In genomic region chr11:65262775-65263174, GRCh38 we compare ENCODE assay signal across 8 cellular contexts. TPM values are rescaled to one million over a fixed set of nuclear protein-coding genes. Genes with fewer than 3 reads are reported as not detected.
A peak's percentile ranks its signal among the peaks of the same experiment; 100 is the strongest.
DNase-seq lines count a peak whose midpoint lies in the region; ATAC-seq and TF ChIP-seq lines count a peak whose summit lies in the region.

No MANE protein-coding gene starts in this region.

- H3K4me3 Mint-ChIP-seq in CD4-positive, alpha-beta T cell, result peak overlapping the region; percentile 92
- H3K4me3 Mint-ChIP-seq in central memory CD8-positive, alpha-beta T cell, result peak overlapping the region; percentile 83
- H3K4me3 Mint-ChIP-seq in natural killer cell treated with Interleukin-12 subunit alpha and Interleukin-12 subunit beta and Interleukin-15 and Interleukin-18, amount 100 ng/mL, for 72 hours, result peak overlapping the region; percentile 97

- no peak overlapping the region for H3K27ac ChIP-seq in CD4-positive, alpha-beta T cell (ENCODE audit: low read depth, low read length)

- H3K9ac ChIP-seq in Loucy (ENCODE audit: low read depth, low read length, poor library complexity, severe bottlenecking), result peak overlapping the region; percentile 96

- H3K4me2 ChIP-seq in Loucy (ENCODE audit: low read depth, low read length, poor library complexity, severe bottlenecking), result peak overlapping the region; percentile 92

- peak overlapping the region; percentile 94 for H3K4me3 ChIP-seq in Loucy (ENCODE audit: low read length, poor library complexity, severe bottlenecking)

- peaks cover 62% of the 10 kb centered on the region for H3K79me2 ChIP-seq in Loucy (ENCODE audit: insufficient read depth, low read length)

- no peaks in the 10 kb centered on the region for H3K27me3 Mint-ChIP-seq in CD4-positive, alpha-beta T cell
- no peaks in the 10 kb centered on the region for H3K27me3 Mint-ChIP-seq in central memory CD8-positive, alpha-beta T cell
- no peaks in the 10 kb centered on the region for H3K27me3 Mint-ChIP-seq in natural killer cell treated with Interleukin-12 subunit alpha and Interleukin-12 subunit beta and Interleukin-15 and Interleukin-18, amount 100 ng/mL, for 72 hours

- no peaks in the 10 kb centered on the region for H3K9me3 Mint-ChIP-seq in CD4-positive, alpha-beta T cell
- H3K9me3 Mint-ChIP-seq in central memory CD8-positive, alpha-beta T cell, result no peaks in the 10 kb centered on the region
- no peaks in the 10 kb centered on the region for H3K9me3 Mint-ChIP-seq in natural killer cell treated with Interleukin-12 subunit alpha and Interleukin-12 subunit beta and Interleukin-15 and Interleukin-18, amount 100 ng/mL, for 72 hours

- H2AFZ ChIP-seq in Loucy (ENCODE audit: low read length), result no peak overlapping the region

- peaks cover 5% of the 10 kb centered on the region; the same call in 1 of the 2 replicates for H3F3A ChIP-seq in Loucy (ENCODE audit: low read depth)

- H3K4me1 Mint-ChIP-seq in CD4-positive, alpha-beta T cell (ENCODE audit: low read depth), result peaks cover 54% of the 10 kb centered on the region
- H3K4me1 Mint-ChIP-seq in central memory CD8-positive, alpha-beta T cell, result peaks cover 35% of the 10 kb centered on the region
- H3K4me1 Mint-ChIP-seq in natural killer cell treated with Interleukin-12 subunit alpha and Interleukin-12 subunit beta and Interleukin-15 and Interleukin-18, amount 100 ng/mL, for 72 hours (ENCODE audit: low read depth in 2 of 2), result peaks cover 36 to 43% of the 10 kb centered on the region in 2 donors

- H3K36me3 Mint-ChIP-seq in CD4-positive, alpha-beta T cell (ENCODE audit: low read depth), result peaks cover 27% of the 10 kb centered on the region
- H3K36me3 Mint-ChIP-seq in central memory CD8-positive, alpha-beta T cell (ENCODE audit: insufficient read depth), result peaks cover 12% of the 10 kb centered on the region
- peaks cover 17% of the 10 kb centered on the region for H3K36me3 Mint-ChIP-seq in natural killer cell treated with Interleukin-12 subunit alpha and Interleukin-12 subunit beta and Interleukin-15 and Interleukin-18, amount 100 ng/mL, for 72 hours

- no peaks in the 10 kb centered on the region for H3K9me2 ChIP-seq in Loucy (replicated peaks; ENCODE audit: low read depth, low read length)

- peaks cover 9% of the 10 kb centered on the region for H4K20me1 ChIP-seq in Loucy (ENCODE audit: insufficient read depth, low read length, poor library complexity, severe bottlenecking)

- peaks cover 5% of the 10 kb centered on the region; the same call in 1 of the 2 replicates for H3K36me3 ChIP-seq in Loucy (ENCODE audit: insufficient read depth, low read length)

- intact Hi-C loops in CD4-positive, alpha-beta T cell (cut with DNase I, micrococcal nuclease), result loop anchor here (5.0 kb wide), 1 partner anchor 70 kb away; the partner anchor contains the start of gene DPF2 (in 2 of the 2)

- no peaks in the 10 kb centered on the region for H3K27me3 ChIP-seq in CD4-positive, alpha-beta T cell (ENCODE audit: control insufficient read depth, insufficient read depth, low read length)
- H3K27me3 ChIP-seq in Loucy (ENCODE audit: insufficient read depth, low read length, poor library complexity, severe bottlenecking), result no peaks in the 10 kb centered on the region

- no peak for DNase-seq in CD4-positive, alpha-beta T cell
- DNase-seq in central memory CD8-positive, alpha-beta T cell (ENCODE audit: low spot score in 2 of 2), result no peak
- DNase-seq in natural killer cell treated with Interleukin-12 subunit alpha and Interleukin-12 subunit beta and Interleukin-15 and Interleukin-18, amount 100 ng/mL, for 72 hours (ENCODE audit: low spot score), result no peak
- no peak for DNase-seq in iPS-NIHi7 (ENCODE audit: extremely low spot score)
- no peak for DNase-seq in hepatic stellate cell (ENCODE audit: low spot score)
- DNase-seq in SW 1271 (lab: John Stamatoyannopoulos, UW), result no peak
- no peak for DNase-seq in SHP77 (lab: John Stamatoyannopoulos, UW)

- ATAC-seq in CD4-positive, alpha-beta T cell (ENCODE audit: poor library complexity), result no peak
- no peak for ATAC-seq in central memory CD8-positive, alpha-beta T cell (replicated peaks; ENCODE audit: extremely low read depth, poor library complexity, severe bottlenecking)
- no peak for ATAC-seq in natural killer cell treated with Interleukin-12 subunit alpha and Interleukin-12 subunit beta and Interleukin-15 and Interleukin-18, amount 100 ng/mL, for 72 hours

- H3K9me3 ChIP-seq in CD4-positive, alpha-beta T cell (ENCODE audit: control insufficient read depth, low read length), result no peaks in the 10 kb centered on the region
- H3K9me3 ChIP-seq in Loucy (ENCODE audit: insufficient read depth, low read depth, low read length), result no peaks in the 10 kb centered on the region

- H3K27ac Mint-ChIP-seq in CD4-positive, alpha-beta T cell, result peak overlapping the region; percentile 91
- peak overlapping the region; percentile 89 for H3K27ac Mint-ChIP-seq in central memory CD8-positive, alpha-beta T cell (ENCODE audit: low read depth)
- peak overlapping the region; percentile 90 to 96 for H3K27ac Mint-ChIP-seq in natural killer cell treated with Interleukin-12 subunit alpha and Interleukin-12 subunit beta and Interleukin-15 and Interleukin-18, amount 100 ng/mL, for 72 hours

- POLR2A ChIA-PET in CD4-positive, alpha-beta T cell (lab: Charles Lee), result interaction anchor here (0.8 to 2.1 kb wide), 13 partner anchors 12 to 517 kb away, joined by 3 to 16 read pairs (median 8); partner anchors contain the start of genes DPF2, FAU, MRPL49 and PCNX3

- TF ChIP-seq CTCF in CD4-positive, alpha-beta T cell (IDR thresholded peaks at IDR 0.05), result no peak
- TF ChIP-seq CTCF in Loucy (conservative IDR thresholded peaks at IDR 0.05; ENCODE audit: low read length), result no peak

- CTCF ChIA-PET in CD4-positive, alpha-beta T cell (lab: Charles Lee), result interaction anchor here (1.3 kb wide), 1 partner anchor 12 kb away, joined by 3 read pairs; no protein-coding TSS in a partner anchor

- peaks cover 51% of the 10 kb centered on the region for H3K4me1 ChIP-seq in Loucy (ENCODE audit: insufficient read depth, low read length, poor library complexity, severe bottlenecking)

RNA-seq across cellular contexts. Expression of gene POLA2, which starts 1.0 kb away (rescaled TPM):
- 10 to 100 TPM in 1 of 2 experiments, 1 to 10 TPM in 1; 9.6 to 10.6 TPM for total RNA-seq in CD4-positive, alpha-beta T cell
- total RNA-seq in natural killer cell treated with Interleukin-12 subunit alpha and Interleukin-12 subunit beta and Interleukin-15 and Interleukin-18, amount 100 ng/mL, for 72 hours, result 10 to 100 TPM; 56.8 to 80.9 TPM

RNA-seq across cellular contexts. Expression of gene CDC42EP2, which starts 51.9 kb away (rescaled TPM):
- under 1 TPM in 1 of 2 experiments, not detected in 1; 0.96 TPM for total RNA-seq in CD4-positive, alpha-beta T cell
- total RNA-seq in natural killer cell treated with Interleukin-12 subunit alpha and Interleukin-12 subunit beta and Interleukin-15 and Interleukin-18, amount 100 ng/mL, for 72 hours, result 1 to 10 TPM in 1 of 2 donors, not detected in 1; 1.7 TPM

Comparison
In these comparisons a context has a peak if more than half of its experiments do, and no peak if none do; other contexts are left out.
1. RNA of gene POLA2, which starts 1.0 kb away (total RNA-seq): 56.8 to 80.9 TPM in natural killer cell treated with Interleukin-12 subunit alpha and Interleukin-12 subunit beta and Interleukin-15 and Interleukin-18, amount 100 ng/mL, for 72 hours; 9.6 to 10.6 TPM in CD4-positive, alpha-beta T cell; every median in the first group is over 4 times any median in the second.
2. Peak in every context shown above with its lines, with median percentiles within 50 percentile points of each other: H3K27ac Mint-ChIP-seq and H3K4me3 Mint-ChIP-seq.